ENCODE assay signal across 23 cellular contexts in the genomic region with DNA sequence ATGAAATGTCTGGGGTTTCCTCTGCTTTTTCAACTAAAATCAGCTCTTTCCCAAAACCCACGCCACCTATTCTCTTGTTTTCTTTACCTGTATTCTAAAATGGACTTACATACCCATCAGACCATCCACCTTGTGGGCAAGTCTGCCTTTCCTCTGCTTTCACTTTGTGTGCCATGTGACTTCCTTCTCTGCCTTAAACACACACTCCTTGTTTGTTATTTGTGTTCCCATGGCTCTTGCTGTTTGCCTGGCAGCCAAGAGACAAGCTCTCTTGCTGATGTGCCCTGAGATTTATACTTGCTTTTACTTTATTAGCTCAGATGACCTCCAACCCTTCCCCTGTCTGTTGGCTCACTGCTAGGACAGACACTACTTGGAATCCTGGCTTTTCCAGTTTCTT.
"Had no signal": no experiment of that assay in that cellular context is flagged by ENCODE, and none has a peak within 500 bp of the region (broad histone marks: within the 10 kb centered on the region; RNA-seq: fewer than 3 reads in every experiment).

No MANE protein-coding gene starts in this region.

- H3K9me3 ChIP-seq: thyroid gland, vagina had no signal

- DNase-seq: effector memory CD8-positive, alpha-beta T cell; esophagus squamous epithelium; foreskin fibroblast; glutamatergic neuron; kidney; left cardiac atrium; left ventricle myocardium superior; naive thymus-derived CD4-positive, alpha-beta T cell; nephron progenitor cell; stimulated activated CD4-positive, alpha-beta T cell treated with anti-CD3 and anti-CD28 coated beads, Interleukin-2, amount 100 ng/mL, for 48 hours; stimulated activated CD8-positive, alpha-beta memory T cell treated with anti-CD3 and anti-CD28 coated beads, Interleukin-4, amount 100 ng/mL, for 48 hours; stimulated activated naive CD8-positive, alpha-beta T cell treated with anti-CD3 and anti-CD28 coated beads, Interleukin-15, Interleukin-2, amounts not matched to agents 100 U/mL and 50 U/mL, for 24 hours; thyroid gland; upper lobe of left lung had no signal

- H3K4me2 ChIP-seq: smooth muscle cell had no signal

- ATAC-seq: effector memory CD8-positive, alpha-beta T cell; gastroesophageal sphincter; left cardiac atrium; left ventricle myocardium superior; naive thymus-derived CD4-positive, alpha-beta T cell; stimulated activated effector memory CD8-positive, alpha-beta T cell treated with anti-CD3 and anti-CD28 coated beads, Interleukin-12 subunit alpha, Interleukin-12 subunit beta, amount 100 ng/mL, for 72 hours; stimulated activated naive CD8-positive, alpha-beta T cell treated with anti-CD3 and anti-CD28 coated beads, Interleukin-15, Interleukin-2, amounts not matched to agents 100 U/mL and 50 U/mL, for 24 hours had no signal

- H3K27ac ChIP-seq: epithelial cell of prostate, esophagus squamous epithelium, gastroesophageal sphincter, right atrium auricular region, suprapubic skin, thyroid gland, upper lobe of left lung, vagina had no signal

- H3K36me3 ChIP-seq: esophagus squamous epithelium, gastroesophageal sphincter, right atrium auricular region, suprapubic skin, thyroid gland, upper lobe of left lung, vagina had no signal

- FAIRE-seq: colon, kidney had no signal

- H3K27me3 ChIP-seq: esophagus squamous epithelium, gastroesophageal sphincter, right atrium auricular region, suprapubic skin, thyroid gland, upper lobe of left lung, vagina had no signal

- H3K4me1 ChIP-seq: esophagus squamous epithelium, gastroesophageal sphincter, right atrium auricular region, suprapubic skin, thyroid gland, upper lobe of left lung, vagina had no signal

- H3K4me3 ChIP-seq: esophagus squamous epithelium, gastroesophageal sphincter, lung, right atrium auricular region, smooth muscle cell, suprapubic skin, thyroid gland, upper lobe of left lung, vagina had no signal
